ENCODE assay signal across 26 cellular contexts in genomic region chr11:47148274-47148673, GRCh38. TPM values are rescaled to one million over a fixed set of nuclear protein-coding genes. Genes with fewer than 3 reads are reported as not detected.
"Had no signal": no experiment of that assay in that cellular context is flagged by ENCODE, and none has a peak within 500 bp of the region (broad histone marks: within the 10 kb centered on the region; RNA-seq: fewer than 3 reads in every experiment).

No MANE protein-coding gene starts in this region.

- H3K4me3 Mint-ChIP-seq: activated CD4-positive, alpha-beta T cell treated with anti-CD3 and anti-CD28 coated beads, Interleukin-2, amount 10 ng/mL, durations not matched to agents 7 days and 5 days; activated CD8-positive, alpha-beta memory T cell treated with anti-CD3 and anti-CD28 coated beads, Interleukin-2, amount 10 ng/mL, durations not matched to agents 7 days and 5 days; activated CD8-positive, alpha-beta T cell treated with anti-CD3 and anti-CD28 coated beads for 36 hours; neural crest cell; stimulated activated effector memory CD8-positive, alpha-beta T cell treated with anti-CD3 and anti-CD28 coated beads, Interleukin-12 subunit alpha, Interleukin-12 subunit beta, amount 100 ng/mL, for 72 hours; T-cell; T-helper 2 cell treated with Interferon-gamma antibody and Interleukin-4, amounts not matched to agents 5 μg/mL and 100 μg/mL, for 36 hours had no signal

- H3K27ac ChIP-seq: ascending aorta, colonic mucosa, right lobe of liver, testis, VCaP had no signal

- H3K9me3 Mint-ChIP-seq: activated CD4-positive, alpha-beta T cell treated with anti-CD3 and anti-CD28 coated beads, Interleukin-2, amount 10 ng/mL, durations not matched to agents 7 days and 5 days; activated CD8-positive, alpha-beta T cell treated with anti-CD3 and anti-CD28 coated beads for 36 hours; activated naive CD4-positive, alpha-beta T cell treated with anti-CD3 and anti-CD28 coated beads, Interleukin-2, amount 50 U/mL, for 72 hours; neural crest cell; stimulated activated effector memory CD8-positive, alpha-beta T cell treated with anti-CD3 and anti-CD28 coated beads, Interleukin-12 subunit alpha, Interleukin-12 subunit beta, amount 100 ng/mL, for 72 hours; T-cell; T-helper 2 cell treated with Interferon-gamma antibody and Interleukin-4, amounts not matched to agents 5 μg/mL and 100 μg/mL, for 36 hours had no signal

- H3K36me3 ChIP-seq: ascending aorta, colonic mucosa, esophagus squamous epithelium, gastrocnemius medialis, right lobe of liver, stomach had no signal

- H3K27me3 ChIP-seq: ascending aorta, colonic mucosa, dorsolateral prefrontal cortex, esophagus squamous epithelium, gastrocnemius medialis, right lobe of liver, stomach, testis, upper lobe of left lung had no signal

- ATAC-seq: activated CD8-positive, alpha-beta memory T cell treated with anti-CD3 and anti-CD28 coated beads, Interleukin-2, amount 10 ng/mL, durations not matched to agents 7 days and 5 days; activated CD8-positive, alpha-beta T cell treated with anti-CD3 and anti-CD28 coated beads for 36 hours; activated naive CD4-positive, alpha-beta T cell treated with anti-CD3 and anti-CD28 coated beads, Interleukin-2, amount 50 U/mL, for 72 hours; right lobe of liver; stimulated activated effector memory CD8-positive, alpha-beta T cell treated with anti-CD3 and anti-CD28 coated beads, Interleukin-12 subunit alpha, Interleukin-12 subunit beta, amount 100 ng/mL, for 72 hours; T-cell had no signal

- H3K9me3 ChIP-seq: ascending aorta, colonic mucosa, esophagus squamous epithelium, gastrocnemius medialis, right lobe of liver, stomach, testis, upper lobe of left lung had no signal

- H3K27me3 Mint-ChIP-seq: activated CD4-positive, alpha-beta T cell treated with anti-CD3 and anti-CD28 coated beads, Interleukin-2, amount 10 ng/mL, durations not matched to agents 7 days and 5 days; activated CD8-positive, alpha-beta memory T cell treated with anti-CD3 and anti-CD28 coated beads, Interleukin-2, amount 10 ng/mL, durations not matched to agents 7 days and 5 days; activated CD8-positive, alpha-beta T cell treated with anti-CD3 and anti-CD28 coated beads for 36 hours; T-cell had no signal

- DNase-seq: activated CD4-positive, alpha-beta T cell treated with anti-CD3 and anti-CD28 coated beads, Interleukin-2, amount 10 ng/mL, durations not matched to agents 7 days and 5 days; activated CD4-positive, CD25-positive, alpha-beta regulatory T cell treated with anti-CD3 and anti-CD28 coated beads, Interleukin-2, amount 50 U/mL, for 72 hours; activated CD8-positive, alpha-beta memory T cell treated with anti-CD3 and anti-CD28 coated beads, Interleukin-2, amount 10 ng/mL, durations not matched to agents 7 days and 5 days; activated CD8-positive, alpha-beta T cell treated with anti-CD3 and anti-CD28 coated beads for 36 hours; activated T-cell treated with anti-CD3 and anti-CD28 coated beads for 4 hours; central memory CD4-positive, alpha-beta T cell; esophagus squamous epithelium; left cardiac atrium; occipital lobe; posterior cingulate gyrus; right lobe of liver; stimulated activated CD4-positive, alpha-beta T cell treated with anti-CD3 and anti-CD28 coated beads, Interleukin-2, amount 100 ng/mL, for 24 hours; T-cell; testis; upper lobe of left lung had no signal

- H3K4me1 ChIP-seq: ascending aorta, right lobe of liver had no signal

- H3K27ac Mint-ChIP-seq: activated CD4-positive, alpha-beta T cell treated with anti-CD3 and anti-CD28 coated beads, Interleukin-2, amount 10 ng/mL, durations not matched to agents 7 days and 5 days; activated CD8-positive, alpha-beta memory T cell treated with anti-CD3 and anti-CD28 coated beads, Interleukin-2, amount 10 ng/mL, durations not matched to agents 7 days and 5 days; activated CD8-positive, alpha-beta T cell treated with anti-CD3 and anti-CD28 coated beads for 36 hours; activated naive CD4-positive, alpha-beta T cell treated with anti-CD3 and anti-CD28 coated beads, Interleukin-2, amount 50 U/mL, for 72 hours; stimulated activated effector memory CD8-positive, alpha-beta T cell treated with anti-CD3 and anti-CD28 coated beads, Interleukin-12 subunit alpha, Interleukin-12 subunit beta, amount 100 ng/mL, for 72 hours; T-cell; T-helper 2 cell treated with Interferon-gamma antibody and Interleukin-4, amounts not matched to agents 5 μg/mL and 100 μg/mL, for 36 hours had no signal

- H3K36me3 Mint-ChIP-seq: activated CD8-positive, alpha-beta memory T cell treated with anti-CD3 and anti-CD28 coated beads, Interleukin-2, amount 10 ng/mL, durations not matched to agents 7 days and 5 days; activated naive CD4-positive, alpha-beta T cell treated with anti-CD3 and anti-CD28 coated beads, Interleukin-2, amount 50 U/mL, for 72 hours had no signal

- H3K4me3 ChIP-seq: ascending aorta, colonic mucosa, dorsolateral prefrontal cortex, esophagus squamous epithelium, gastrocnemius medialis, right lobe of liver, stomach, testis, upper lobe of left lung had no signal

RNA-seq across cellular contexts. Expression of gene PACSIN3, which starts 38.0 kb away (rescaled TPM):
- total RNA-seq: mononuclear cell had no signal
